In genomic region chr14:101441710-101442109, GRCh38 we compare ENCODE assay signal across 1 cellular context.
TF ChIP-seq lines count a peak whose summit lies in the region.

No MANE protein-coding gene starts in this region.

TF ChIP-seq in H1, 55 proteins besides CTCF, POLR2A, EP300 and RAD21:
- no peak for TF ChIP-seq CBX8 (IDR thresholded peaks at IDR 0.05; ENCODE audit: borderline replicate concordance, low read depth, low read length)
- TF ChIP-seq GABPA (IDR thresholded peaks at IDR 0.05; ENCODE audit: borderline replicate concordance, insufficient read depth, low read length): no peak
- TF ChIP-seq CEBPB (IDR thresholded peaks at IDR 0.05; ENCODE audit: low read depth, low read length): no peak
- no peak for TF ChIP-seq JUN (IDR thresholded peaks at IDR 0.05; ENCODE audit: low read depth, low read length)
